ENCODE assay signal across 1 cellular context in genomic region chr10:101044117-101044516, GRCh38.
TF ChIP-seq lines count a peak whose summit lies in the region.

No MANE protein-coding gene starts in this region.

TF ChIP-seq in HCT116, 20 proteins besides CTCF, POLR2A, EP300 and RAD21:
- TF ChIP-seq REST (IDR thresholded peaks at IDR 0.05; ENCODE audit: low read depth), result no peak
- no peak for TF ChIP-seq EZH2 (IDR thresholded peaks at IDR 0.05)
- no peak for TF ChIP-seq SIN3A (IDR thresholded peaks at IDR 0.05; ENCODE audit: low read depth)
- TF ChIP-seq ZBTB33 (IDR thresholded peaks at IDR 0.05; ENCODE audit: extremely low read depth, insufficient replicate concordance, low read length), result no peak
- no peak for TF ChIP-seq YY1 (IDR thresholded peaks at IDR 0.05; ENCODE audit: extremely low read depth, insufficient replicate concordance, low read depth, low read length)
- no peak for TF ChIP-seq FOSL1 (IDR thresholded peaks at IDR 0.05; ENCODE audit: low read depth)
- no peak for TF ChIP-seq SRF (IDR thresholded peaks at IDR 0.05; ENCODE audit: low read depth)
- TF ChIP-seq ZNF274 (IDR thresholded peaks at IDR 0.05; ENCODE audit: low read depth, low read length), result no peak
- no peak for TF ChIP-seq CBX3 (IDR thresholded peaks at IDR 0.05; ENCODE audit: low read depth)
- no peak for TF ChIP-seq EZH2phosphoT487 (IDR thresholded peaks at IDR 0.05; ENCODE audit: borderline replicate concordance)
- no peak for TF ChIP-seq SP1 (IDR thresholded peaks at IDR 0.05; ENCODE audit: low read depth)
- no peak for TF ChIP-seq ATF3 (IDR thresholded peaks at IDR 0.05)
TF ChIP-seq in HCT116: peak in this region for 0.
